In the genomic region with DNA sequence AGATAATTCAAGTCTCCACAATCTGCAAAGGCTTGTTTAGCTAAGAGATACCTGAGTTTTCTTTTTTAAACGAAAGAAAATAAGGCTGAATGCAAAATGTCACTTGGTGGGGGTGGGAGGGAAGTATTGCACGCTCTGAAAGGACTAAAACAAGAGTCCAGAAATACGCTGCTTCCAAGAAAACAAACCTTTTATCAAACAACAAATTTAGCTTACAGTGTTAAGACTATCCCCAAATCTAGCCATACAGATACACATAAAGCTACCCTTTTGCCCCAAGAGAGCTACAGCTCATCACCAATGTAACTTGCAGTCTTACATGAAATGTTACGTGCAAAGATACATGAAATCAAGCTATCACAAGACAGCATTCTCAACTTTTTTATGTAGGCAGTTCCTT, we compare ENCODE assay signal across 2 cellular contexts.
TF ChIP-seq lines count a peak whose summit lies in the region.

No MANE protein-coding gene starts in this region.

TF ChIP-seq in SK-N-SH, 30 proteins besides CTCF, POLR2A, EP300 and RAD21 (continued from another document):
- TF ChIP-seq, protein P1, sequence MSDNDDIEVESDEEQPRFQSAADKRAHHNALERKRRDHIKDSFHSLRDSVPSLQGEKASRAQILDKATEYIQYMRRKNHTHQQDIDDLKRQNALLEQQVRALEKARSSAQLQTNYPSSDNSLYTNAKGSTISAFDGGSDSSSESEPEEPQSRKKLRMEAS (IDR thresholded peaks at IDR 0.05; ENCODE audit: low read depth), result no peak
- TF ChIP-seq CHD2 (IDR thresholded peaks at IDR 0.05; ENCODE audit: low read length, partially characterized antibody), result no peak
- TF ChIP-seq TCF12 (IDR thresholded peaks at IDR 0.05), result no peak
- TF ChIP-seq POLR2AphosphoS5 (IDR thresholded peaks at IDR 0.05; ENCODE audit: low read depth, low read length), result no peak
- TF ChIP-seq FOXM1 (IDR thresholded peaks at IDR 0.05; ENCODE audit: low read depth), result no peak
- TF ChIP-seq, protein P2, sequence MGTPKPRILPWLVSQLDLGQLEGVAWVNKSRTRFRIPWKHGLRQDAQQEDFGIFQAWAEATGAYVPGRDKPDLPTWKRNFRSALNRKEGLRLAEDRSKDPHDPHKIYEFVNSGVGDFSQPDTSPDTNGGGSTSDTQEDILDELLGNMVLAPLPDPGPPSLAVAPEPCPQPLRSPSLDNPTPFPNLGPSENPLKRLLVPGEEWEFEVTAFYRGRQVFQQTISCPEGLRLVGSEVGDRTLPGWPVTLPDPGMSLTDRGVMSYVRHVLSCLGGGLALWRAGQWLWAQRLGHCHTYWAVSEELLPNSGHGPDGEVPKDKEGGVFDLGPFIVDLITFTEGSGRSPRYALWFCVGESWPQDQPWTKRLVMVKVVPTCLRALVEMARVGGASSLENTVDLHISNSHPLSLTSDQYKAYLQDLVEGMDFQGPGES (IDR thresholded peaks at IDR 0.05; ENCODE audit: low read depth, low read length), result no peak
- TF ChIP-seq SIN3A (IDR thresholded peaks at IDR 0.05; ENCODE audit: borderline replicate concordance, low read depth, low read length), result no peak
- TF ChIP-seq, protein P3, sequence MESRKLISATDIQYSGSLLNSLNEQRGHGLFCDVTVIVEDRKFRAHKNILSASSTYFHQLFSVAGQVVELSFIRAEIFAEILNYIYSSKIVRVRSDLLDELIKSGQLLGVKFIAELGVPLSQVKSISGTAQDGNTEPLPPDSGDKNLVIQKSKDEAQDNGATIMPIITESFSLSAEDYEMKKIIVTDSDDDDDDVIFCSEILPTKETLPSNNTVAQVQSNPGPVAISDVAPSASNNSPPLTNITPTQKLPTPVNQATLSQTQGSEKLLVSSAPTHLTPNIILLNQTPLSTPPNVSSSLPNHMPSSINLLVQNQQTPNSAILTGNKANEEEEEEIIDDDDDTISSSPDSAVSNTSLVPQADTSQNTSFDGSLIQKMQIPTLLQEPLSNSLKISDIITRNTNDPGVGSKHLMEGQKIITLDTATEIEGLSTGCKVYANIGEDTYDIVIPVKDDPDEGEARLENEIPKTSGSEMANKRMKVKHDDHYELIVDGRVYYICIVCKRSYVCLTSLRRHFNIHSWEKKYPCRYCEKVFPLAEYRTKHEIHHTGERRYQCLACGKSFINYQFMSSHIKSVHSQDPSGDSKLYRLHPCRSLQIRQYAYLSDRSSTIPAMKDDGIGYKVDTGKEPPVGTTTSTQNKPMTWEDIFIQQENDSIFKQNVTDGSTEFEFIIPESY (IDR thresholded peaks at IDR 0.05; ENCODE audit: borderline replicate concordance, low read depth), result no peak
- TF ChIP-seq RCOR1 (IDR thresholded peaks at IDR 0.05; ENCODE audit: low read length), result no peak
- TF ChIP-seq, protein P4, sequence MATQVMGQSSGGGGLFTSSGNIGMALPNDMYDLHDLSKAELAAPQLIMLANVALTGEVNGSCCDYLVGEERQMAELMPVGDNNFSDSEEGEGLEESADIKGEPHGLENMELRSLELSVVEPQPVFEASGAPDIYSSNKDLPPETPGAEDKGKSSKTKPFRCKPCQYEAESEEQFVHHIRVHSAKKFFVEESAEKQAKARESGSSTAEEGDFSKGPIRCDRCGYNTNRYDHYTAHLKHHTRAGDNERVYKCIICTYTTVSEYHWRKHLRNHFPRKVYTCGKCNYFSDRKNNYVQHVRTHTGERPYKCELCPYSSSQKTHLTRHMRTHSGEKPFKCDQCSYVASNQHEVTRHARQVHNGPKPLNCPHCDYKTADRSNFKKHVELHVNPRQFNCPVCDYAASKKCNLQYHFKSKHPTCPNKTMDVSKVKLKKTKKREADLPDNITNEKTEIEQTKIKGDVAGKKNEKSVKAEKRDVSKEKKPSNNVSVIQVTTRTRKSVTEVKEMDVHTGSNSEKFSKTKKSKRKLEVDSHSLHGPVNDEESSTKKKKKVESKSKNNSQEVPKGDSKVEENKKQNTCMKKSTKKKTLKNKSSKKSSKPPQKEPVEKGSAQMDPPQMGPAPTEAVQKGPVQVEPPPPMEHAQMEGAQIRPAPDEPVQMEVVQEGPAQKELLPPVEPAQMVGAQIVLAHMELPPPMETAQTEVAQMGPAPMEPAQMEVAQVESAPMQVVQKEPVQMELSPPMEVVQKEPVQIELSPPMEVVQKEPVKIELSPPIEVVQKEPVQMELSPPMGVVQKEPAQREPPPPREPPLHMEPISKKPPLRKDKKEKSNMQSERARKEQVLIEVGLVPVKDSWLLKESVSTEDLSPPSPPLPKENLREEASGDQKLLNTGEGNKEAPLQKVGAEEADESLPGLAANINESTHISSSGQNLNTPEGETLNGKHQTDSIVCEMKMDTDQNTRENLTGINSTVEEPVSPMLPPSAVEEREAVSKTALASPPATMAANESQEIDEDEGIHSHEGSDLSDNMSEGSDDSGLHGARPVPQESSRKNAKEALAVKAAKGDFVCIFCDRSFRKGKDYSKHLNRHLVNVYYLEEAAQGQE (IDR thresholded peaks at IDR 0.05; ENCODE audit: low read depth, low read length), result no peak
- TF ChIP-seq ELF1 (IDR thresholded peaks at IDR 0.05), result no peak
- TF ChIP-seq NRF1 (IDR thresholded peaks at IDR 0.05; ENCODE audit: low read depth, low read length), result no peak
- no peak for TF ChIP-seq NFIC (IDR thresholded peaks at IDR 0.05; ENCODE audit: borderline replicate concordance)
- no peak for TF ChIP-seq MEF2A (IDR thresholded peaks at IDR 0.05; ENCODE audit: borderline replicate concordance, low read depth)
- no peak for TF ChIP-seq TEAD4 (IDR thresholded peaks at IDR 0.05; ENCODE audit: borderline replicate concordance, insufficient read depth)
- TF ChIP-seq, protein P5, sequence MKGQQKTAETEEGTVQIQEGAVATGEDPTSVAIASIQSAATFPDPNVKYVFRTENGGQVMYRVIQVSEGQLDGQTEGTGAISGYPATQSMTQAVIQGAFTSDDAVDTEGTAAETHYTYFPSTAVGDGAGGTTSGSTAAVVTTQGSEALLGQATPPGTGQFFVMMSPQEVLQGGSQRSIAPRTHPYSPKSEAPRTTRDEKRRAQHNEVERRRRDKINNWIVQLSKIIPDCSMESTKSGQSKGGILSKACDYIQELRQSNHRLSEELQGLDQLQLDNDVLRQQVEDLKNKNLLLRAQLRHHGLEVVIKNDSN (IDR thresholded peaks at IDR 0.05; ENCODE audit: borderline replicate concordance, low read depth), result no peak

TF ChIP-seq in SK-N-SH treated with all-trans-retinoic acid at 6 μM for 48 hours, 23 proteins besides CTCF, POLR2A, EP300 and RAD21 (continued from another document):
- TF ChIP-seq, protein P6, sequence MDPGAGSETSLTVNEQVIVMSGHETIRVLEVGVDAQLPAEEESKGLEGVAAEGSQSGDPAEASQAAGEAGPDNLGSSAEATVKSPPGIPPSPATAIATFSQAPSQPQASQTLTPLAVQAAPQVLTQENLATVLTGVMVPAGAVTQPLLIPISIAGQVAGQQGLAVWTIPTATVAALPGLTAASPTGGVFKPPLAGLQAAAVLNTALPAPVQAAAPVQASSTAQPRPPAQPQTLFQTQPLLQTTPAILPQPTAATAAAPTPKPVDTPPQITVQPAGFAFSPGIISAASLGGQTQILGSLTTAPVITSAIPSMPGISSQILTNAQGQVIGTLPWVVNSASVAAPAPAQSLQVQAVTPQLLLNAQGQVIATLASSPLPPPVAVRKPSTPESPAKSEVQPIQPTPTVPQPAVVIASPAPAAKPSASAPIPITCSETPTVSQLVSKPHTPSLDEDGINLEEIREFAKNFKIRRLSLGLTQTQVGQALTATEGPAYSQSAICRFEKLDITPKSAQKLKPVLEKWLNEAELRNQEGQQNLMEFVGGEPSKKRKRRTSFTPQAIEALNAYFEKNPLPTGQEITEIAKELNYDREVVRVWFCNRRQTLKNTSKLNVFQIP (CRISPR knock-in tag; IDR thresholded peaks at IDR 0.05; ENCODE audit: borderline replicate concordance, low read depth), result no peak
- TF ChIP-seq, protein P7, sequence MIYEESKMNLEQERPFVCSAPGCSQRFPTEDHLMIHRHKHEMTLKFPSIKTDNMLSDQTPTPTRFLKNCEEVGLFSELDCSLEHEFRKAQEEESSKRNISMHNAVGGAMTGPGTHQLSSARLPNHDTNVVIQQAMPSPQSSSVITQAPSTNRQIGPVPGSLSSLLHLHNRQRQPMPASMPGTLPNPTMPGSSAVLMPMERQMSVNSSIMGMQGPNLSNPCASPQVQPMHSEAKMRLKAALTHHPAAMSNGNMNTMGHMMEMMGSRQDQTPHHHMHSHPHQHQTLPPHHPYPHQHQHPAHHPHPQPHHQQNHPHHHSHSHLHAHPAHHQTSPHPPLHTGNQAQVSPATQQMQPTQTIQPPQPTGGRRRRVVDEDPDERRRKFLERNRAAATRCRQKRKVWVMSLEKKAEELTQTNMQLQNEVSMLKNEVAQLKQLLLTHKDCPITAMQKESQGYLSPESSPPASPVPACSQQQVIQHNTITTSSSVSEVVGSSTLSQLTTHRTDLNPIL (CRISPR knock-in tag; IDR thresholded peaks at IDR 0.05; ENCODE audit: low read depth), result no peak
- TF ChIP-seq PPARA (CRISPR knock-in tag; IDR thresholded peaks at IDR 0.05; ENCODE audit: borderline replicate concordance) (no peak), RARB (CRISPR knock-in tag; IDR thresholded peaks at IDR 0.05) (no peak), OSR1 (CRISPR knock-in tag; IDR thresholded peaks at IDR 0.05) (no peak), ESRRG (CRISPR knock-in tag; IDR thresholded peaks at IDR 0.05) (no peak)
- TF ChIP-seq, protein P8, sequence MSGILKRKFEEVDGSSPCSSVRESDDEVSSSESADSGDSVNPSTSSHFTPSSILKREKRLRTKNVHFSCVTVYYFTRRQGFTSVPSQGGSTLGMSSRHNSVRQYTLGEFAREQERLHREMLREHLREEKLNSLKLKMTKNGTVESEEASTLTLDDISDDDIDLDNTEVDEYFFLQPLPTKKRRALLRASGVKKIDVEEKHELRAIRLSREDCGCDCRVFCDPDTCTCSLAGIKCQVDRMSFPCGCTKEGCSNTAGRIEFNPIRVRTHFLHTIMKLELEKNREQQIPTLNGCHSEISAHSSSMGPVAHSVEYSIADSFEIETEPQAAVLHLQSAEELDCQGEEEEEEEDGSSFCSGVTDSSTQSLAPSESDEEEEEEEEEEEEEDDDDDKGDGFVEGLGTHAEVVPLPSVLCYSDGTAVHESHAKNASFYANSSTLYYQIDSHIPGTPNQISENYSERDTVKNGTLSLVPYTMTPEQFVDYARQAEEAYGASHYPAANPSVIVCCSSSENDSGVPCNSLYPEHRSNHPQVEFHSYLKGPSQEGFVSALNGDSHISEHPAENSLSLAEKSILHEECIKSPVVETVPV (CRISPR knock-in tag; IDR thresholded peaks at IDR 0.05), result no peak
